9 cellular contexts compared by ENCODE assay signal in genomic region chr5:113212244-113212920, GRCh38.
DNase-seq lines count a peak whose midpoint lies in the region; ATAC-seq, FAIRE-seq and TF ChIP-seq lines count a peak whose summit lies in the region.
"Had no signal": no experiment of that assay in that cellular context is flagged by ENCODE, and none has a peak within 500 bp of the region (broad histone marks: within the 10 kb centered on the region; RNA-seq: fewer than 3 reads in every experiment).

No MANE protein-coding gene starts in this region.

- POLR2A ChIA-PET in HEK293 (lab: Yijun Ruan, JAX): interaction anchor here (1.0 kb wide), 1 partner anchor 82 kb away, joined by 4 read pairs; no protein-coding TSS in a partner anchor

- H3K9ac ChIP-seq in fibroblast of lung (ENCODE audit: insufficient read depth, low read length): no peak overlapping the region

- no peaks in the 10 kb centered on the region for H3K9me3 ChIP-seq in HEK293 (ENCODE audit: control insufficient read depth, insufficient read depth, low read depth, low read length)
- H3K9me3 ChIP-seq in fibroblast of lung (ENCODE audit: control insufficient read depth, insufficient read depth, low read depth, low read length): no peaks in the 10 kb centered on the region

- TF ChIP-seq CTCF in HEK293 (tag by site-specific recombination; IDR thresholded peaks at IDR 0.05) (no peak), fibroblast of lung (conservative IDR thresholded peaks at IDR 0.05 in 1 of 2, IDR thresholded peaks at IDR 0.05 in 1 of 2; ENCODE audit: low read depth in 1 of 2, low read length in 2 of 2) (no peak)

- DNase-seq in RPMI8226: peak; percentile 74
- DNase-seq in fibroblast of lung (ENCODE audit: low read depth in 2 of 2): peak; percentile 70 to 74
- peak; percentile 68 for DNase-seq in pons (ENCODE audit: low spot score)
- DNase-seq in GM12891 (ENCODE audit: insufficient read length, low spot score): no peak
- DNase-seq in SK-N-DZ (ENCODE audit: low spot score): no peak
- DNase-seq: activated naive CD8-positive, alpha-beta T cell treated with anti-CD3 and anti-CD28 coated beads, Interleukin-2, amount 50 U/mL, for 24 hours had no signal

- CTCF ChIA-PET in HEK293 (lab: Yijun Ruan, JAX): interaction anchor here (0.6 to 1.3 kb wide), 4 partner anchors 9 to 278 kb away, joined by 3 to 4 read pairs (median 3); no protein-coding TSS in a partner anchor

- H3K36me3 ChIP-seq in HEK293 (ENCODE audit: control insufficient read depth in 2 of 2, insufficient read depth in 1 of 2, low read length in 2 of 2) (no peaks in the 10 kb centered on the region), fibroblast of lung (ENCODE audit: control insufficient read depth, insufficient read depth, low read length) (no peaks in the 10 kb centered on the region)

- no peak overlapping the region for H2AFZ ChIP-seq in fibroblast of lung (ENCODE audit: low read length)

- H3K4me2 ChIP-seq in fibroblast of lung (ENCODE audit: extremely low read depth, insufficient read depth, low read length): no peak overlapping the region

- no peak overlapping the region for H3K4me3 ChIP-seq in HEK293 (ENCODE audit: low read depth, low read length)
- no peak overlapping the region for H3K4me3 ChIP-seq in fibroblast of lung (replicated peaks in 1 of 4; ENCODE audit: control extremely low read depth in 1 of 4, insufficient read depth in 1 of 4, low read depth in 3 of 4, low read length in 4 of 4)

- H3K4me1 ChIP-seq in HEK293 (ENCODE audit: control insufficient read depth, insufficient read depth, low read length) (peaks cover 38% of the 10 kb centered on the region), fibroblast of lung (ENCODE audit: control insufficient read depth, extremely low read depth, insufficient read depth, low read length) (no peaks in the 10 kb centered on the region)

- no peaks in the 10 kb centered on the region for H4K20me1 ChIP-seq in fibroblast of lung (ENCODE audit: control insufficient read depth, extremely low read depth, insufficient read depth, low read length)

- H3K27me3 ChIP-seq in fibroblast of lung (ENCODE audit: control insufficient read depth, insufficient read depth, low read length): no peaks in the 10 kb centered on the region

- ATAC-seq in HG03439 (IDR thresholded peaks at IDR 0.05; ENCODE audit: unreplicated experiment) (no peak), HG03108 (IDR thresholded peaks at IDR 0.05; ENCODE audit: unreplicated experiment) (no peak)
- ATAC-seq: activated naive CD8-positive, alpha-beta T cell treated with anti-CD3 and anti-CD28 coated beads, Interleukin-2, amount 50 U/mL, for 24 hours had no signal

- FAIRE-seq in GM12891 (lab: Jason Lieb, UNC): no peak

- H3K27ac ChIP-seq in HEK293 (ENCODE audit: extremely low read depth, low read depth, low read length): no peak overlapping the region; the same call in 1 of the 2 replicates
- no peak overlapping the region for H3K27ac ChIP-seq in fibroblast of lung (ENCODE audit: insufficient read depth, low read length)

- TF ChIP-seq POLR2A in GM12891 (IDR thresholded peaks at IDR 0.05; ENCODE audit: low read depth, low read length): no peak

- no peaks in the 10 kb centered on the region for H3K79me2 ChIP-seq in fibroblast of lung (ENCODE audit: control insufficient read depth, insufficient read depth, low read length)

TF ChIP-seq in HEK293, 187 proteins besides CTCF, POLR2A, EP300 and RAD21 (continues in another document):
- TF ChIP-seq OSR2 (tag by site-specific recombination; IDR thresholded peaks at IDR 0.05) (peak; percentile 17; the same call in 1 of the 2 replicates), ZSCAN4 (tag by site-specific recombination; IDR thresholded peaks at IDR 0.05) (no peak), ZNF121 (tag by site-specific recombination; IDR thresholded peaks at IDR 0.05) (no peak), ZNF155 (tag by site-specific recombination; IDR thresholded peaks at IDR 0.05) (no peak), ZBTB8A (tag by site-specific recombination; IDR thresholded peaks at IDR 0.05) (no peak), ZBTB26 (tag by site-specific recombination; optimal IDR thresholded peaks at IDR 0.05) (no peak), ZNF266 (tag by site-specific recombination; IDR thresholded peaks at IDR 0.05; ENCODE audit: low read depth) (no peak), SCRT2 (tag by site-specific recombination; IDR thresholded peaks at IDR 0.05) (peak; percentile 87), ZNF335 (tag by site-specific recombination; conservative IDR thresholded peaks at IDR 0.05) (0 out of 2 replicates have a peak, but pooled peaks have one; percentile 8), ELK4 (IDR thresholded peaks at IDR 0.05; ENCODE audit: borderline replicate concordance, low read depth, low read length) (no peak), ZNF830 (tag by site-specific recombination; IDR thresholded peaks at IDR 0.05; ENCODE audit: low read depth) (no peak)

TF ChIP-seq in GM12891, 5 proteins besides CTCF, POLR2A, EP300 and RAD21:
- TF ChIP-seq SPI1 (IDR thresholded peaks at IDR 0.05; ENCODE audit: low read depth, low read length) (no peak), TAF1 (IDR thresholded peaks at IDR 0.05; ENCODE audit: low read depth, low read length) (no peak), POU2F2 (IDR thresholded peaks at IDR 0.05; ENCODE audit: low read depth, low read length) (no peak)

Comparison
In these comparisons a context has a peak if more than half of its experiments do, and no peak if none do; other contexts are left out.
1. DNase-seq: peak in RPMI8226 (single experiment), fibroblast of lung (2 of 2) and pons (single experiment); none in GM12891 (single experiment) and SK-N-DZ (single experiment).